Comparison of ENCODE assay signal across 17 cellular contexts in genomic region chr10:119665901-119666708, GRCh38. TPM values are rescaled to one million over a fixed set of nuclear protein-coding genes. Genes with fewer than 3 reads are reported as not detected.
DNase-seq lines count a peak whose midpoint lies in the region; ATAC-seq and TF ChIP-seq lines count a peak whose summit lies in the region.
"Had no signal": no experiment of that assay in that cellular context is flagged by ENCODE, and none has a peak within 500 bp of the region (broad histone marks: within the 10 kb centered on the region; RNA-seq: fewer than 3 reads in every experiment).

No MANE protein-coding gene starts in this region.

- peak overlapping the region; percentile 51 for H3K27ac Mint-ChIP-seq in activated CD4-positive, alpha-beta T cell treated with anti-CD3 and anti-CD28 coated beads for 36 hours

- H3K36me3 ChIP-seq in PC-3 (ENCODE audit: low read depth, low read length) (peaks cover 20% of the 10 kb centered on the region), psoas muscle (ENCODE audit: insufficient read depth in 1 of 2, low read depth in 1 of 2) (peaks cover 5 to 33% of the 10 kb centered on the region in 2 donors)

- POLR2A ChIA-PET in activated CD4-positive, alpha-beta T cell treated with anti-CD3 and anti-CD28 coated beads for 36 hours (lab: Charles Lee), result no interaction called here
- POLR2A ChIA-PET in PC-3 (lab: Charles Lee; ENCODE audit: unreplicated experiment), result no interaction called here

- BruUV-seq in PC-3 (replicated peaks; lab: Mats Ljungman, UMichigan), result no TSS peak

- H3K4me3 ChIP-seq in PC-3 (ENCODE audit: low read length), result no peak overlapping the region
- peak overlapping the region; percentile 24 for H3K4me3 ChIP-seq in psoas muscle
- H3K4me3 ChIP-seq: tibial nerve had no signal

- H3K27me3 Mint-ChIP-seq in activated CD4-positive, alpha-beta T cell treated with anti-CD3 and anti-CD28 coated beads for 36 hours, result no peaks in the 10 kb centered on the region

- intact Hi-C loops in activated CD4-positive, alpha-beta T cell treated with anti-CD3 and anti-CD28 coated beads for 36 hours (cut with DNase I, micrococcal nuclease), result no loop called here
- intact Hi-C loops in PC-3 (cut with micrococcal nuclease) (no loop called here), psoas muscle (cut with DNase I) (no loop called here)

- no peaks in the 10 kb centered on the region for H3K9me3 Mint-ChIP-seq in activated CD4-positive, alpha-beta T cell treated with anti-CD3 and anti-CD28 coated beads for 36 hours (ENCODE audit: low read depth)

- H4K20me1 ChIP-seq in PC-3 (ENCODE audit: low read length), result peaks cover 6% of the 10 kb centered on the region; the same call in 1 of the 2 replicates

- no peak for DNase-seq in activated CD4-positive, alpha-beta T cell treated with anti-CD3 and anti-CD28 coated beads for 36 hours
- no peak for DNase-seq in activated CD4-positive, alpha-beta T cell treated with anti-CD3 and anti-CD28 coated beads, Interleukin-2, amount 50 U/mL, for 4 hours
- DNase-seq in PC-3 (no peak), fibroblast of gingiva (ENCODE audit: low read depth) (peak; percentile 79), psoas muscle (no peak), AML-193 (lab: John Stamatoyannopoulos, UW) (no peak), putamen (ENCODE audit: low spot score) (no peak), NCI-H1105 treated with DMSO at 0.1 percent for 48 hours (lab: John Stamatoyannopoulos, UW) (no peak)
- DNase-seq: activated CD4-positive, alpha-beta T cell treated with anti-CD3 and anti-CD28 coated beads for 4 hours; amniotic stem cell; DMS153; effector CD4-positive, alpha-beta T cell; mesendoderm; NCI-H2081; SW 1271 had no signal

- H3K9ac ChIP-seq in PC-3 (ENCODE audit: low read length), result no peak overlapping the region

- H3K4me1 Mint-ChIP-seq in activated CD4-positive, alpha-beta T cell treated with anti-CD3 and anti-CD28 coated beads for 36 hours, result peaks cover 68% of the 10 kb centered on the region

- TF ChIP-seq CTCF in PC-3 (conservative IDR thresholded peaks at IDR 0.05; ENCODE audit: low read depth, low read length), result no peak
- TF ChIP-seq CTCF in psoas muscle (IDR thresholded peaks at IDR 0.05), result no peak

- H3K27ac ChIP-seq in PC-3 (ENCODE audit: low read length) (peak overlapping the region; percentile 95), psoas muscle (peak overlapping the region; percentile 99)
- H3K27ac ChIP-seq: 22Rv1 had no signal

- H3F3A ChIP-seq in PC-3 (ENCODE audit: low read length, unreplicated experiment), result peaks cover 3% of the 10 kb centered on the region

- no peak overlapping the region for H2AFZ ChIP-seq in PC-3 (ENCODE audit: low read length)

- H3K4me1 ChIP-seq in PC-3 (ENCODE audit: insufficient read depth, low read length), result peaks cover 61% of the 10 kb centered on the region
- H3K4me1 ChIP-seq in psoas muscle, result peaks cover 92% of the 10 kb centered on the region

- WGBS in psoas muscle, 3 donors, result 44 to 47% (median 47%) methylated on average over 14 of the region's 14 CpGs

- no peaks in the 10 kb centered on the region for H3K9me2 ChIP-seq in PC-3 (replicated peaks; ENCODE audit: low read length)

- no peak for ATAC-seq in activated CD4-positive, alpha-beta T cell treated with anti-CD3 and anti-CD28 coated beads for 36 hours
- ATAC-seq in PC-3, result no peak
- ATAC-seq in psoas muscle, result no peak

- H3K4me3 Mint-ChIP-seq in activated CD4-positive, alpha-beta T cell treated with anti-CD3 and anti-CD28 coated beads for 36 hours, result no peak overlapping the region

- no peaks in the 10 kb centered on the region for H3K27me3 ChIP-seq in PC-3 (ENCODE audit: low read length)
- H3K27me3 ChIP-seq in psoas muscle (ENCODE audit: insufficient read depth in 3 of 3, low read length in 2 of 3), result no peaks in the 10 kb centered on the region
- H3K27me3 ChIP-seq: tibial nerve had no signal

- CTCF ChIA-PET in activated CD4-positive, alpha-beta T cell treated with anti-CD3 and anti-CD28 coated beads for 36 hours (lab: Charles Lee), result interaction anchor here (0.8 to 0.9 kb wide), 3 partner anchors 11 to 21 kb away, joined by 3 read pairs; no protein-coding TSS in a partner anchor
- CTCF ChIA-PET in PC-3 (lab: Charles Lee), result no interaction called here

- H3K79me2 ChIP-seq in PC-3 (ENCODE audit: low read length), result peaks cover 93% of the 10 kb centered on the region

- no peaks in the 10 kb centered on the region for H3K9me3 ChIP-seq in PC-3 (ENCODE audit: low read length)
- H3K9me3 ChIP-seq in psoas muscle, result no peaks in the 10 kb centered on the region
- H3K9me3 ChIP-seq: tibial nerve had no signal

- peaks cover 11% of the 10 kb centered on the region for H3K36me3 Mint-ChIP-seq in activated CD4-positive, alpha-beta T cell treated with anti-CD3 and anti-CD28 coated beads for 36 hours (ENCODE audit: low read depth)

- peak overlapping the region; percentile 14; the same call in 1 of the 2 replicates for H3K4me2 ChIP-seq in PC-3 (ENCODE audit: low read length)

RNA-seq across cellular contexts. Expression of gene BAG3, which starts 14.9 kb away (rescaled TPM):
- total RNA-seq in activated CD4-positive, alpha-beta T cell treated with anti-CD3 and anti-CD28 coated beads for 36 hours, result 10 to 100 TPM; 23.8 to 30.7 TPM
- 47.1 and 47.6 TPM in 2 replicates for total RNA-seq in PC-3 (2014; rRNA removed)
- total RNA-seq in psoas muscle, result 100 to 1,000 TPM; 354 to 855 (median 486) TPM
- polyA plus RNA-seq in psoas muscle, result 100 to 1,000 TPM; 283 to 571 (median 364) TPM

RNA-seq across cellular contexts. Expression of gene INPP5F, which starts 59.7 kb away (rescaled TPM):
- total RNA-seq in activated CD4-positive, alpha-beta T cell treated with anti-CD3 and anti-CD28 coated beads for 36 hours, result 10 to 100 TPM; 10.9 to 12.6 TPM
- total RNA-seq in PC-3 (2014; rRNA removed) (8.1 and 8.2 TPM in 2 replicates), psoas muscle (10 to 100 TPM in 3 of 4 donors, 1 to 10 TPM in 1; 8.0 to 12.3 (median 10.7) TPM)
- polyA plus RNA-seq in psoas muscle, result 10 to 100 TPM in 1 of 3 donors, 1 to 10 TPM in 2; 6.0 to 10.0 (median 8.0) TPM
